8 cellular contexts compared by ENCODE assay signal in the genomic region with DNA sequence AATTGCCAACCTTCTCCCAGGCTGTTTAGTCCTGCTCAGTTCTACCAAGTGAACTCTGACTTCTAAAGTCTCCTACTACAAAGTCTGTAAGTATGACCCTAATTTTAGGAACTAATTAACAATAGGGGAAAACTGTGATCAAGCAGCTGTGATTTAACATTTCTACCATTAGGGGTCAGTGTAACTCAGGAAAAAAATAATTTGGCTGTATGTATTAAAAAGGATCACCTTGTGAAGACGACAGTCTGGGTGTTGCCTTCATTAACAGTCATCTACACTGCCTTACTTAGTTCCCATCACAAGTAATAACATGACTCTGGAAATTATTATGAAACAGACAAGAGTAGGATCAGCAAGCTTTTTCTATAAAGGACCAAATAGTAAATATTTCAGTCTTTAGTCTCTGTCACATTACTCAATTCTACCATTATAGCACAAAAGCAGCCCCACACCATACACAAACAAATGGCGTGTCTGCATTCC. TPM values are rescaled to one million over a fixed set of nuclear protein-coding genes. Genes with fewer than 3 reads are reported as not detected.
DNase-seq lines count a peak whose midpoint lies in the region; ATAC-seq and TF ChIP-seq lines count a peak whose summit lies in the region.

No MANE protein-coding gene starts in this region.

- peaks cover 2% of the 10 kb centered on the region for H3K79me2 ChIP-seq in hepatocyte

- no peak overlapping the region for H2AFZ ChIP-seq in hepatocyte

- no peak overlapping the region for H3K4me2 ChIP-seq in hepatocyte

- intact Hi-C loops in thyroid gland (cut with DNase I), result loop anchor here (5.0 kb wide), 2 partner anchors 656 to 696 kb away; no protein-coding TSS in a partner anchor

- H3K9me2 ChIP-seq in hepatocyte (replicated peaks; ENCODE audit: insufficient read depth), result no peaks in the 10 kb centered on the region

- no peak for TF ChIP-seq POLR2A in thyroid gland (IDR thresholded peaks at IDR 0.05)

- no peaks in the 10 kb centered on the region for H3K36me3 ChIP-seq in hepatocyte (replicated peaks; ENCODE audit: insufficient read depth, low read depth)
- no peaks in the 10 kb centered on the region for H3K36me3 ChIP-seq in thyroid gland

- WGBS in hepatocyte (ENCODE audit: low lambda C conversion rate, missing lambda C conversion rate), result 25% methylated on average over 2 of the region's 2 CpGs
- WGBS in thyroid gland, 2 donors, result 17 to 21% methylated on average over 2 of the region's 2 CpGs

- DNase-seq in SIG-M5 treated with dmso at 0.1 percent for 504 hours (lab: John Stamatoyannopoulos, UW; ENCODE audit: unreplicated experiment) (peak; percentile 68), SIG-M5 (lab: John Stamatoyannopoulos, UW) (no peak), NCI-H1436 treated with DMSO at 0.1 percent for 48 hours (lab: John Stamatoyannopoulos, UW) (peak; percentile 62), SW480 (ENCODE audit: low spot score) (peak; percentile 55), hepatocyte (ENCODE audit: low spot score) (peak; percentile 14), thyroid gland (no peak)

- H3K4me1 ChIP-seq in hepatocyte (ENCODE audit: insufficient read depth) (peaks cover 7% of the 10 kb centered on the region), thyroid gland (peaks cover 0 to 1% of the 10 kb centered on the region in 2 donors)

- ATAC-seq in HG03045 (IDR thresholded peaks at IDR 0.05; ENCODE audit: unreplicated experiment) (no peak), GM21786 (IDR thresholded peaks at IDR 0.05; ENCODE audit: unreplicated experiment) (no peak)

- H3K27me3 ChIP-seq in hepatocyte (no peaks in the 10 kb centered on the region), thyroid gland (no peaks in the 10 kb centered on the region)

- peaks cover 1% of the 10 kb centered on the region for H4K20me1 ChIP-seq in hepatocyte (ENCODE audit: insufficient read depth, poor library complexity, severe bottlenecking)

- H3K9me3 ChIP-seq in hepatocyte (ENCODE audit: low read depth), result no peaks in the 10 kb centered on the region
- no peaks in the 10 kb centered on the region for H3K9me3 ChIP-seq in thyroid gland

- TF ChIP-seq CTCF in hepatocyte (IDR thresholded peaks at IDR 0.05; ENCODE audit: poor library complexity), result peak; percentile 86
- peak; percentile 37 to 85 (median 79) for TF ChIP-seq CTCF in thyroid gland (IDR thresholded peaks at IDR 0.05)

- H3K4me3 ChIP-seq in hepatocyte, result no peak overlapping the region
- H3K4me3 ChIP-seq in thyroid gland (replicated peaks in 1 of 3), result no peak overlapping the region

- H3K27ac ChIP-seq in hepatocyte (no peak overlapping the region), thyroid gland (no peak overlapping the region)

RNA-seq across cellular contexts. Expression of a gene that starts 4.2 kb away (rescaled TPM):
- 22.5 and 25.6 TPM in 2 replicates for total RNA-seq in hepatocyte
- polyA plus RNA-seq in hepatocyte, result 12.0 and 13.1 TPM in 2 replicates
- 10 to 100 TPM; 34.4 to 74.8 (median 63.9) TPM for total RNA-seq in thyroid gland

Comparison
In these comparisons a context has a peak if more than half of its experiments do, and no peak if none do; other contexts are left out.
1. DNase-seq: peak in SIG-M5 treated with dmso at 0.1 percent for 504 hours (single experiment), NCI-H1436 treated with DMSO at 0.1 percent for 48 hours (single experiment), SW480 (single experiment) and hepatocyte (single experiment); none in SIG-M5 (single experiment) and thyroid gland (0 of 2).